In the genomic region with DNA sequence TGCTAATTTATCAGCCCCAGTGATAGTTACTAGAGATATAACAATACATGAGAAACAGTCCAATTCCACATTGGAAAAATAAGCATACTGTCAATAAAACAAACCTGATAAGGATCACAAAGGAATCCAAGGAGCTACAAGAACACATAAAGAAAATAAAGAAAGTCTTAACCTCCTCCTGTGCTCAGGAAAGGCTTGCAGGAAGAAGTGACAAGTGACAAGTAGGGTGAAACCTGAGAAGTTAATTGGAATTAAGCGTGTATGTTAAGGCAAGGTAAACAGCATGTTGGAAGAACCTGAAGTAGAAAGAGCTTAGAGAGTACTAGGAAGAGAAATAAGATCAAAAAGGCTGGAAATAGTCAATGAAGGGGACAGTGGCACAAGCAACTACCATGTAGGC, we compare ENCODE assay signal across 1 cellular context.
TF ChIP-seq lines count a peak whose summit lies in the region.

No MANE protein-coding gene starts in this region.

TF ChIP-seq in endothelial cell of umbilical vein, 7 proteins besides CTCF, POLR2A, EP300 and RAD21:
- TF ChIP-seq GATA2 (IDR thresholded peaks at IDR 0.05; ENCODE audit: insufficient read depth, insufficient read length, low read depth, low read length), result no peak
- no peak for TF ChIP-seq MYC (IDR thresholded peaks at IDR 0.05; ENCODE audit: low read depth, low read length)
- TF ChIP-seq JUN (IDR thresholded peaks at IDR 0.05; ENCODE audit: borderline replicate concordance, insufficient read depth, insufficient read length, low read depth), result no peak
TF ChIP-seq in endothelial cell of umbilical vein: peak in this region for 0.
